16 cellular contexts compared by ENCODE assay signal in the genomic region with DNA sequence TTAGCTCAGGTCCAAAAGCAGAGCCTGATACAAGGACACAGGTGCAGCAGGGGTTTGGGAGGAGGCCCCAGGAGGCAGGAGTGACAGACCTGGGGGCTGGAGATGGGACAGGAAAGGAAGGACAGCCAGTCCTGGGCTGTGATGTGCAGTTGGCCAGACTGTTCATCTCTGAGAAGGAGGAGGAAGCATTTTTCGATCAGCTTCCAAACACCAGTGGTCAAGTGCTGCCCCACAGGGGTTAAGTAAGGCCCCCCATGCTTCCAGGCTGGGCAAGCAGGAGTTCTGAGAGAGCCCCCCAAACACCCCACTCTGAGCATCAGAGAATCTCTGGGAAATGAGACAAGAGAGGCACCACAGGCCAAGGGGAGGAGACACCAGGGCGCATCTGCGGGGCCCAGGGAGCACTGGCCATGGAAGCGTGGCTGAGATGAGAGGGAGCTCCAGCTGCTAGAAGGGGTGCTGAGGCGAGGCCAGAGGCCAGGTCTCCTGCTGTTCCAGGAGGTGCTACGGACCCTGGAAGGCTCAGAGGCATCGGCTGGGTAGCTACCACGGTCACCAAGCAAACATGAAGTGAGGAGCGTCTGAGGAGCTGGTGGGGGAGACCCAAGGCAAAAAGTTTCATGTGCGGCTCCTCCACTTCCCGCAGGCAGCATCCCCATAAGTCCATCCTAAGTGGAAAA. TPM values are rescaled to one million over a fixed set of nuclear protein-coding genes. Genes with fewer than 3 reads are reported as not detected.
DNase-seq lines count a peak whose midpoint lies in the region; ATAC-seq, FAIRE-seq and TF ChIP-seq lines count a peak whose summit lies in the region.
"Had no signal": no experiment of that assay in that cellular context is flagged by ENCODE, and none has a peak within 500 bp of the region (broad histone marks: within the 10 kb centered on the region; RNA-seq: fewer than 3 reads in every experiment).

No MANE protein-coding gene starts in this region.

- POLR2A ChIA-PET in H1 (lab: Charles Lee; ENCODE audit: partially characterized antibody), result no interaction called here

- no peak overlapping the region for H3K14ac ChIP-seq in H1 (ENCODE audit: insufficient read length)

- H2BK5ac ChIP-seq in H1 (ENCODE audit: low read depth, low read length), result no peak overlapping the region

- no peaks in the 10 kb centered on the region for H3K79me2 ChIP-seq in H1 (ENCODE audit: control insufficient read depth in 1 of 2, insufficient read depth in 2 of 2, low read length in 2 of 2)

- H3K4me1 ChIP-seq in H1 (replicated peaks in 1 of 4; ENCODE audit: control insufficient read depth in 3 of 4, insufficient read depth in 4 of 4, low read length in 3 of 4), result peaks cover 0 to 2% (median 0%) of the 10 kb centered on the region in 4 experiments; a peak in 3 of 7 replicates
- H3K4me1 ChIP-seq: Caco-2 had no signal

- no peak overlapping the region for H3K4me2 ChIP-seq in H1 (ENCODE audit: insufficient read depth in 1 of 2, low read depth in 2 of 2, low read length in 2 of 2)
- H3K4me2 ChIP-seq: A549, BLaER1 had no signal

- H3K27ac Mint-ChIP-seq in dendritic cell treated with granulocyte-macrophage colony-stimulating factor and Interleukin-4, amounts not matched to agents 40 ng/mL and 50 ng/mL, for 4 days, result peak overlapping the region; percentile 50
- H3K27ac Mint-ChIP-seq: CD8-positive, alpha-beta memory T cell had no signal

- peaks cover 7% of the 10 kb centered on the region for H3K27me3 Mint-ChIP-seq in dendritic cell treated with granulocyte-macrophage colony-stimulating factor and Interleukin-4, amounts not matched to agents 40 ng/mL and 50 ng/mL, for 4 days

- H3K4me3 ChIP-seq in H1 (ENCODE audit: extremely low read depth in 1 of 4, insufficient read depth in 2 of 4, low read depth in 3 of 4, low read length in 4 of 4), result no peak overlapping the region
- H3K4me3 ChIP-seq: A549, BLaER1, HAP-1 had no signal

- H3K18ac ChIP-seq in H1 (ENCODE audit: extremely low read depth, low read length), result no peak overlapping the region

- H3K4me3 Mint-ChIP-seq in dendritic cell treated with granulocyte-macrophage colony-stimulating factor and Interleukin-4, amounts not matched to agents 40 ng/mL and 50 ng/mL, for 4 days, result no peak overlapping the region

- H4K91ac ChIP-seq in H1 (replicated peaks; ENCODE audit: insufficient read length, low read length), result no peak overlapping the region

- peak in 1 of 2 experiments; percentile 26 for DNase-seq in H1 (ENCODE audit: low read depth in 1 of 2, low spot score in 2 of 2)
- peak; percentile 81 for DNase-seq in mesenteric fat pad (ENCODE audit: low spot score)
- peak; percentile 47 for DNase-seq in posterior vena cava (ENCODE audit: low spot score)
- DNase-seq in AML-193 (lab: John Stamatoyannopoulos, UW), result no peak
- no peak for DNase-seq in activated naive CD4-positive, alpha-beta T cell treated with Interleukin-2 at 50 U/mL for 16 hours
- DNase-seq: Caco-2; CD8-positive, alpha-beta memory T cell; GF-D8; GOT3 had no signal

- peaks cover 5% of the 10 kb centered on the region; the same call in 1 of the 2 replicates for H3K23me2 ChIP-seq in H1 (ENCODE audit: low read depth, low read length)

- H2BK120ac ChIP-seq in H1 (replicated peaks; ENCODE audit: low read depth, low read length), result no peak overlapping the region

- peaks cover 6% of the 10 kb centered on the region for H3K36me3 Mint-ChIP-seq in dendritic cell treated with granulocyte-macrophage colony-stimulating factor and Interleukin-4, amounts not matched to agents 40 ng/mL and 50 ng/mL, for 4 days (ENCODE audit: low read depth)

- ATAC-seq in GM19023 (IDR thresholded peaks at IDR 0.05; ENCODE audit: unreplicated experiment), result no peak
- ATAC-seq: A549, HepG2 had no signal

- no peak for FAIRE-seq in H1 (lab: Jason Lieb, UNC)
- FAIRE-seq: A549, HepG2, HTR-8/SVneo had no signal

- no peak overlapping the region for H3K9ac ChIP-seq in H1 (replicated peaks in 1 of 4; ENCODE audit: extremely low read depth in 1 of 4, low read depth in 3 of 4, low read length in 3 of 4)
- H3K9ac ChIP-seq: BLaER1 had no signal

- H3K27ac ChIP-seq in H1 (ENCODE audit: low read depth, low read length), result no peak overlapping the region
- H3K27ac ChIP-seq: A549, BLaER1 had no signal

- 0 out of 2 replicates have a peak, but pooled peaks cover 2% of the 10 kb centered on the region for H3K79me1 ChIP-seq in H1 (ENCODE audit: low read depth, low read length)

- no peak overlapping the region for H3K56ac ChIP-seq in H1 (replicated peaks; ENCODE audit: insufficient read length, low read depth, low read length)

- H2BK20ac ChIP-seq in H1 (ENCODE audit: low read length), result no peak overlapping the region

- no peak for TF ChIP-seq POLR2A in H1 (IDR thresholded peaks at IDR 0.05; ENCODE audit: control extremely low read depth in 1 of 2, low read depth in 2 of 2, low read length in 2 of 2)

- no peak for TF ChIP-seq CTCF in H1 (IDR thresholded peaks at IDR 0.05; ENCODE audit: control extremely low read depth in 1 of 3, insufficient read depth in 1 of 3, low read depth in 1 of 3, low read length in 3 of 3)

- peaks cover 19% of the 10 kb centered on the region for H3K4me1 Mint-ChIP-seq in dendritic cell treated with granulocyte-macrophage colony-stimulating factor and Interleukin-4, amounts not matched to agents 40 ng/mL and 50 ng/mL, for 4 days (ENCODE audit: low read depth)

- H2AFZ ChIP-seq in H1 (ENCODE audit: low read length), result no peak overlapping the region

- TF ChIP-seq RAD21 in H1 (IDR thresholded peaks at IDR 0.05 in 1 of 2, conservative IDR thresholded peaks at IDR 0.05 in 1 of 2; ENCODE audit: low read depth in 2 of 2, low read length in 2 of 2), result no peak

- peak overlapping the region; percentile 57; the same call in 1 of the 2 replicates for H4K8ac ChIP-seq in H1 (ENCODE audit: extremely low read depth, insufficient read depth, low read length)

- H4K5ac ChIP-seq in H1 (ENCODE audit: insufficient read length, low read depth, low read length), result no peak overlapping the region

- H3K9me3 ChIP-seq in H1 (ENCODE audit: insufficient read depth in 2 of 2, low read depth in 1 of 2, low read length in 1 of 2), result no peaks in the 10 kb centered on the region
- H3K9me3 ChIP-seq: A549, Caco-2, HAP-1 had no signal

- H3K36me3 ChIP-seq in H1 (ENCODE audit: control insufficient read depth in 2 of 4, insufficient read depth in 4 of 4, low read length in 3 of 4), result no peaks in the 10 kb centered on the region
- H3K36me3 ChIP-seq: BLaER1, HAP-1 had no signal

- CTCF ChIA-PET in H1 (lab: Charles Lee; ENCODE audit: partially characterized antibody), result no interaction called here

- no peak overlapping the region for H3K4ac ChIP-seq in H1 (replicated peaks; ENCODE audit: insufficient read length, low read depth, low read length)

- no peak overlapping the region for H3K23ac ChIP-seq in H1 (ENCODE audit: insufficient read length)

- intact Hi-C loops in dendritic cell treated with granulocyte-macrophage colony-stimulating factor and Interleukin-4, amounts not matched to agents 40 ng/mL and 50 ng/mL, for 4 days (cut with micrococcal nuclease), result no loop called here
- intact Hi-C loops in posterior vena cava (cut with DNase I), result no loop called here

- H4K20me1 ChIP-seq in H1 (replicated peaks in 1 of 2; ENCODE audit: control insufficient read depth in 1 of 2, insufficient read depth in 2 of 2, low read length in 2 of 2), result no peaks in the 10 kb centered on the region
- H4K20me1 ChIP-seq: BLaER1 had no signal

- H3K9me3 Mint-ChIP-seq in dendritic cell treated with granulocyte-macrophage colony-stimulating factor and Interleukin-4, amounts not matched to agents 40 ng/mL and 50 ng/mL, for 4 days, result peaks cover 8% of the 10 kb centered on the region
- H3K9me3 Mint-ChIP-seq: CD8-positive, alpha-beta memory T cell had no signal

- H2AK5ac ChIP-seq in H1 (ENCODE audit: low read depth, low read length), result no peak overlapping the region

- 92% methylated on average over 11 of the region's 11 CpGs; no CpG with 5 or more reads in 1 of the 2 experiments for WGBS in H1 (ENCODE audit: extremely low coverage in 1 of 2, insufficient coverage in 1 of 2, insufficient read length in 1 of 2, insufficient replicate concordance in 2 of 2, low coverage in 1 of 2, low lambda C conversion rate in 2 of 2, missing lambda C conversion rate in 1 of 2), 2 experiments

- no peaks in the 10 kb centered on the region for H3K27me3 ChIP-seq in H1 (replicated peaks in 1 of 4; ENCODE audit: control insufficient read depth in 3 of 4, extremely low read depth in 1 of 4, insufficient read depth in 3 of 4, low read length in 3 of 4)
- H3K27me3 ChIP-seq: BLaER1 had no signal

- H2BK12ac ChIP-seq in H1 (ENCODE audit: low read depth, low read length), result no peak overlapping the region

- H2BK15ac ChIP-seq in H1 (ENCODE audit: low read length), result no peak overlapping the region

- TF ChIP-seq EP300 in H1 (IDR thresholded peaks at IDR 0.05; ENCODE audit: borderline replicate concordance in 1 of 2, low read depth in 2 of 2, low read length in 2 of 2), result no peak

TF ChIP-seq in H1, 55 proteins besides CTCF, POLR2A, EP300 and RAD21:
- TF ChIP-seq MAFK (IDR thresholded peaks at IDR 0.05; ENCODE audit: low read depth, low read length), result no peak
- no peak for TF ChIP-seq EZH2 (IDR thresholded peaks at IDR 0.05; ENCODE audit: low read depth, low read length, severe bottlenecking)
- TF ChIP-seq CBX8 (IDR thresholded peaks at IDR 0.05; ENCODE audit: borderline replicate concordance, low read depth, low read length), result no peak
- TF ChIP-seq TBP (IDR thresholded peaks at IDR 0.05; ENCODE audit: low read depth, low read length), result no peak
- TF ChIP-seq PHF8 (conservative IDR thresholded peaks at IDR 0.05; ENCODE audit: low read depth, low read length), result no peak
- no peak for TF ChIP-seq YY1 (IDR thresholded peaks at IDR 0.05; ENCODE audit: low read depth, low read length)
- no peak for TF ChIP-seq BACH1 (IDR thresholded peaks at IDR 0.05; ENCODE audit: low read length)

RNA-seq across cellular contexts. Expression of a gene that starts 5.6 kb away (rescaled TPM):
- total RNA-seq in H1 (2021; fragmentation: NEBNext Ultra II Directional; extraction: Animal tissue kit (Norgen Biotek cat#: 25700)), result 31.3 and 31.5 TPM in 2 replicates
- polyA plus RNA-seq in H1 (2011; rRNA removed), result 15.4 and 31.2 TPM in 2 replicates
- polyA plus RNA-seq in H1 (2011; cell fraction: cytosol; rRNA removed), result 14.3 TPM
- 24.1 TPM for polyA plus RNA-seq in H1 (2011; cell fraction: nucleus; rRNA removed)
- 9.7 to 17.8 TPM (median 12.6 TPM) in 4 replicates for polyA plus RNA-seq in H1 (2012, experiment 1 of 2)
- 5.0 TPM for polyA plus RNA-seq in H1 (2012, experiment 2 of 2)
- 14.8 TPM for polyA plus RNA-seq in H1 (2013, experiment 1 of 2)
- polyA plus RNA-seq in H1 (2013, experiment 2 of 2), result 12.6 TPM
- polyA minus RNA-seq in H1 (2011; rRNA and poly(A)+ RNA removed), result 35.1 and 38.5 TPM in 2 replicates
- polyA minus RNA-seq in H1 (2011; cell fraction: cytosol; rRNA and poly(A)+ RNA removed), result 26.3 TPM
- 47.3 TPM for polyA minus RNA-seq in H1 (2011; cell fraction: nucleus; rRNA and poly(A)+ RNA removed)
- 44.9 TPM for total RNA-seq in mesenteric fat pad
- 10 to 100 TPM; 47.6 to 66.9 TPM for total RNA-seq in posterior vena cava

Comparison
In these comparisons a context has a peak if more than half of its experiments do, and no peak if none do; other contexts are left out.
1. DNase-seq: peak in mesenteric fat pad (single experiment) and posterior vena cava (single experiment); none in AML-193 (0 of 2) and activated naive CD4-positive, alpha-beta T cell treated with Interleukin-2 at 50 U/mL for 16 hours (single experiment).